ENCODE assay signal across 8 cellular contexts in genomic region chr10:75234017-75234682, GRCh38. TPM values are rescaled to one million over a fixed set of nuclear protein-coding genes. Genes with fewer than 3 reads are reported as not detected.
A peak's percentile ranks its signal among the peaks of the same experiment; 100 is the strongest.
DNase-seq lines count a peak whose midpoint lies in the region; ATAC-seq and TF ChIP-seq lines count a peak whose summit lies in the region.

No MANE protein-coding gene starts in this region.

- peak; percentile 97 to 99 (median 97) for DNase-seq in CD4-positive, alpha-beta memory T cell
- DNase-seq in GM20000 (ENCODE audit: low spot score) (peak; percentile 98), HT1080 (ENCODE audit: low read depth) (peak; percentile 41), OCI-LY7 (ENCODE audit: low spot score) (peak; percentile 94)
- DNase-seq in activated T-cell treated with anti-CD3 and anti-CD28 coated beads, Interleukin-2, amount 50 U/mL, for 4 hours = peak; percentile 99
- DNase-seq in stimulated activated CD8-positive, alpha-beta memory T cell treated with anti-CD3 and anti-CD28 coated beads, Interleukin-7, amount 100 ng/mL, for 1 hour (ENCODE audit: low read depth in 2 of 2) = peak; percentile 96 to 99

- H3K27me3 ChIP-seq in CD4-positive, alpha-beta memory T cell (ENCODE audit: insufficient read depth, low read length) = no peaks in the 10 kb centered on the region
- H3K27me3 ChIP-seq in esophagus (ENCODE audit: control insufficient read depth in 1 of 2, insufficient read depth in 2 of 2, low read length in 2 of 2) = no peaks in the 10 kb centered on the region
- no peaks in the 10 kb centered on the region for H3K27me3 ChIP-seq in muscle layer of duodenum (ENCODE audit: low read depth, low read length)

- no peaks in the 10 kb centered on the region for H3K27me3 Mint-ChIP-seq in CD4-positive, alpha-beta memory T cell
- H3K27me3 Mint-ChIP-seq in activated T-cell treated with anti-CD3 and anti-CD28 coated beads, Interleukin-2, amount 50 U/mL, for 4 hours (ENCODE audit: low read depth) = no peaks in the 10 kb centered on the region

- H3K4me1 Mint-ChIP-seq in CD4-positive, alpha-beta memory T cell = peaks cover 8 to 40% (median 21%) of the 10 kb centered on the region in 4 donors
- peaks cover 29% of the 10 kb centered on the region for H3K4me1 Mint-ChIP-seq in activated T-cell treated with anti-CD3 and anti-CD28 coated beads, Interleukin-2, amount 50 U/mL, for 4 hours (ENCODE audit: low read depth)

- POLR2A ChIA-PET in CD4-positive, alpha-beta memory T cell (lab: Charles Lee; ENCODE audit: partially characterized antibody) = interaction anchor here (0.9 to 15.2 kb wide), 11 partner anchors 7 to 1083 kb away, joined by 3 to 284 read pairs (median 4); partner anchors contain the start of genes ADK, SAMD8 and VDAC2
- POLR2A ChIA-PET in OCI-LY7 (lab: Charles Lee) = interaction anchor here (0.6 to 3.7 kb wide), 8 partner anchors 10 to 499 kb away, joined by 3 to 20 read pairs (median 4); partner anchors contain the start of gene VDAC2

- H3K27ac Mint-ChIP-seq in CD4-positive, alpha-beta memory T cell = peak overlapping the region; percentile 86 to 95 (median 91)

- no peaks in the 10 kb centered on the region for H3K9me2 ChIP-seq in OCI-LY7 (ENCODE audit: insufficient read depth, low read length)

- peak overlapping the region; percentile 92 for H3K4me2 ChIP-seq in OCI-LY7 (ENCODE audit: low read length)

- H3K9me3 ChIP-seq in CD4-positive, alpha-beta memory T cell (ENCODE audit: control insufficient read depth in 1 of 2, low read length in 2 of 2) = no peaks in the 10 kb centered on the region
- no peaks in the 10 kb centered on the region for H3K9me3 ChIP-seq in OCI-LY7 (ENCODE audit: low read length)
- H3K9me3 ChIP-seq in esophagus (ENCODE audit: control insufficient read depth in 2 of 2, insufficient read depth in 1 of 2, low read depth in 1 of 2, low read length in 1 of 2) = no peaks in the 10 kb centered on the region
- H3K9me3 ChIP-seq in muscle layer of duodenum (ENCODE audit: control insufficient read depth in 1 of 2, low read length in 2 of 2) = no peaks in the 10 kb centered on the region

- peak overlapping the region; percentile 78 for H2AFZ ChIP-seq in OCI-LY7 (ENCODE audit: low read length)

- WGBS in esophagus, 2 donors = 5 to 7% methylated on average over 48 of the region's 48 CpGs

- peak overlapping the region; percentile 68 for H3K27ac ChIP-seq in CD4-positive, alpha-beta memory T cell (ENCODE audit: low read depth, low read length)
- peak overlapping the region; percentile 77 for H3K27ac ChIP-seq in OCI-LY7 (ENCODE audit: low read depth, low read length, poor library complexity, severe bottlenecking)
- H3K27ac ChIP-seq in esophagus (ENCODE audit: low read depth in 2 of 2, low read length in 1 of 2) = peak overlapping the region; percentile 97 to 98
- peak overlapping the region; percentile 23 for H3K27ac ChIP-seq in muscle layer of duodenum (ENCODE audit: low read length)

- no TSS peak for BruUV-seq in OCI-LY7 (replicated peaks; lab: Mats Ljungman, UMichigan)

- H3K79me2 ChIP-seq in OCI-LY7 (ENCODE audit: insufficient read depth, low read depth, low read length) = peaks cover 7% of the 10 kb centered on the region; the same call in 1 of the 2 replicates

- no peaks in the 10 kb centered on the region for H3K9me3 Mint-ChIP-seq in CD4-positive, alpha-beta memory T cell
- no peaks in the 10 kb centered on the region for H3K9me3 Mint-ChIP-seq in activated T-cell treated with anti-CD3 and anti-CD28 coated beads, Interleukin-2, amount 50 U/mL, for 4 hours

- H3K4me1 ChIP-seq in CD4-positive, alpha-beta memory T cell (ENCODE audit: insufficient read depth, low read length) = peaks cover 18% of the 10 kb centered on the region
- H3K4me1 ChIP-seq in OCI-LY7 (ENCODE audit: insufficient read depth, low read length, poor library complexity, severe bottlenecking) (peaks cover 19% of the 10 kb centered on the region), esophagus (ENCODE audit: control insufficient read depth in 2 of 2, insufficient read depth in 2 of 2, low read length in 1 of 2) (peaks cover 0 to 3% of the 10 kb centered on the region in 2 donors), muscle layer of duodenum (ENCODE audit: control insufficient read depth in 1 of 2, insufficient read depth in 2 of 2, low read length in 2 of 2) (peaks cover 0 to 12% of the 10 kb centered on the region in 2 donors)

- no peak for TF ChIP-seq CTCF in GM20000 (IDR thresholded peaks at IDR 0.05; ENCODE audit: extremely low read depth, missing control alignments)
- TF ChIP-seq CTCF in OCI-LY7 (conservative IDR thresholded peaks at IDR 0.05; ENCODE audit: low read length) = no peak

- peaks cover 15% of the 10 kb centered on the region for H3K36me3 ChIP-seq in CD4-positive, alpha-beta memory T cell (ENCODE audit: insufficient read depth, low read length)
- H3K36me3 ChIP-seq in OCI-LY7 (ENCODE audit: insufficient read depth, low read length) (peaks cover 46% of the 10 kb centered on the region), esophagus (ENCODE audit: control insufficient read depth in 2 of 2, insufficient read depth in 2 of 2, low read length in 1 of 2) (peaks cover 0 to 15% of the 10 kb centered on the region in 2 donors), muscle layer of duodenum (ENCODE audit: control insufficient read depth in 1 of 2, insufficient read depth in 2 of 2, low read length in 2 of 2) (peaks cover 21 to 25% of the 10 kb centered on the region in 2 donors)

- intact Hi-C loops in CD4-positive, alpha-beta memory T cell (cut with micrococcal nuclease) = loop anchor here (1.0 to 10.0 kb wide), 6 partner anchors 24 to 1449 kb away; partner anchors contain the start of genes CHCHD1, KAT6B, SAMD8 and VDAC2
- intact Hi-C loops in OCI-LY7 (cut with micrococcal nuclease; ENCODE audit: unreplicated experiment) = loop anchor here (1.0 to 10.0 kb wide), 3 partner anchors 24 to 408 kb away; partner anchors contain the start of genes KAT6B and VDAC2

- H3K4me3 Mint-ChIP-seq in CD4-positive, alpha-beta memory T cell = peak overlapping the region; percentile 77 to 87 (median 82)
- H3K4me3 Mint-ChIP-seq in activated T-cell treated with anti-CD3 and anti-CD28 coated beads, Interleukin-2, amount 50 U/mL, for 4 hours = peak overlapping the region; percentile 79

- peak; percentile 71 to 74 for ATAC-seq in activated T-cell treated with anti-CD3 and anti-CD28 coated beads, Interleukin-2, amount 50 U/mL, for 4 hours

- peak overlapping the region; percentile 52 to 68 for H3K4me3 ChIP-seq in CD4-positive, alpha-beta memory T cell (ENCODE audit: low read length in 2 of 2)
- H3K4me3 ChIP-seq in OCI-LY7 (ENCODE audit: low read depth, low read length, poor library complexity, severe bottlenecking) (peak overlapping the region; percentile 80), esophagus (ENCODE audit: low read depth in 1 of 2, low read length in 2 of 2) (peak overlapping the region; percentile 64 to 77), muscle layer of duodenum (ENCODE audit: low read depth in 1 of 2, low read length in 2 of 2) (peak overlapping the region; percentile 65 to 90)

- CTCF ChIA-PET in CD4-positive, alpha-beta memory T cell (lab: Charles Lee; ENCODE audit: partially characterized antibody) = interaction anchor here (1.0 to 17.8 kb wide), 12 partner anchors 10 to 990 kb away, joined by 3 to 399 read pairs (median 7); partner anchors contain the start of genes SAMD8 and VDAC2
- CTCF ChIA-PET in OCI-LY7 (lab: Charles Lee; ENCODE audit: unreplicated experiment) = interaction anchor here (0.6 to 1.7 kb wide), 3 partner anchors 23 to 203 kb away, joined by 3 to 9 read pairs (median 4); no protein-coding TSS in a partner anchor

- peaks cover 7% of the 10 kb centered on the region; the same call in 1 of the 2 replicates for H4K20me1 ChIP-seq in OCI-LY7 (ENCODE audit: insufficient read depth, low read length)

- peaks cover 12 to 34% of the 10 kb centered on the region in 2 donors for H3K36me3 Mint-ChIP-seq in CD4-positive, alpha-beta memory T cell
- H3K36me3 Mint-ChIP-seq in activated T-cell treated with anti-CD3 and anti-CD28 coated beads, Interleukin-2, amount 50 U/mL, for 4 hours (ENCODE audit: insufficient read depth) = peaks cover 25% of the 10 kb centered on the region

RNA-seq across cellular contexts. Expression of gene COMTD1, which starts 1.6 kb away (rescaled TPM):
- 10 to 100 TPM; 12.7 to 15.4 TPM for total RNA-seq in CD4-positive, alpha-beta memory T cell
- polyA plus RNA-seq in CD4-positive, alpha-beta memory T cell = 10 to 100 TPM; 22.3 TPM
- total RNA-seq in HT1080 (2014; rRNA removed; shearing (Covaris generic)) = 30.1 and 30.4 TPM in 2 replicates
- polyA plus RNA-seq in HT1080 (2015; cell fraction: cytosol; rRNA removed) = 16.4 and 19.4 TPM in 2 replicates
- polyA plus RNA-seq in HT1080 (2015; cell fraction: nucleus; rRNA removed) = 21.4 and 35.8 TPM in 2 replicates
- total RNA-seq in OCI-LY7 (2014; rRNA removed; shearing (Covaris generic)) = 20.7 and 37.7 TPM in 2 replicates
- total RNA-seq in OCI-LY7 (2022) = 37.6 and 47.2 TPM in 2 replicates
- 10 to 100 TPM; 30.0 to 35.1 (median 30.4) TPM for total RNA-seq in activated T-cell treated with anti-CD3 and anti-CD28 coated beads, Interleukin-2, amount 50 U/mL, for 4 hours
- polyA plus RNA-seq in esophagus = 100 to 1,000 TPM; 153 to 185 TPM

RNA-seq across cellular contexts. Expression of gene VDAC2, which starts 23.6 kb away (rescaled TPM):
- total RNA-seq in CD4-positive, alpha-beta memory T cell = 10 to 100 TPM; 76.9 to 79.0 TPM
- 100 to 1,000 TPM; 149 to 192 TPM for polyA plus RNA-seq in CD4-positive, alpha-beta memory T cell
- total RNA-seq in HT1080 (2014; rRNA removed; shearing (Covaris generic)) = 179 and 199 TPM in 2 replicates
- polyA plus RNA-seq in HT1080 (2015; cell fraction: cytosol; rRNA removed) = 258 and 276 TPM in 2 replicates
- polyA plus RNA-seq in HT1080 (2015; cell fraction: nucleus; rRNA removed) = 182 and 231 TPM in 2 replicates
- 77.8 and 81.4 TPM in 2 replicates for total RNA-seq in OCI-LY7 (2014; rRNA removed; shearing (Covaris generic))
- 148 and 182 TPM in 2 replicates for total RNA-seq in OCI-LY7 (2022)
- 100 to 1,000 TPM; 269 to 284 (median 271) TPM for total RNA-seq in activated T-cell treated with anti-CD3 and anti-CD28 coated beads, Interleukin-2, amount 50 U/mL, for 4 hours
- polyA plus RNA-seq in esophagus = 100 to 1,000 TPM; 268 to 282 TPM

Comparison
In these comparisons a context has a peak if more than half of its experiments do, and no peak if none do; other contexts are left out.
1. Peak in every context shown above with its lines: DNase-seq, ATAC-seq, H3K4me3 ChIP-seq and H3K27ac ChIP-seq.
2. DNase-seq: peak in every context shown above with its lines; median percentile 99 in activated T-cell treated with anti-CD3 and anti-CD28 coated beads, Interleukin-2, amount 50 U/mL, for 4 hours; 98 in GM20000; 98 in stimulated activated CD8-positive, alpha-beta memory T cell treated with anti-CD3 and anti-CD28 coated beads, Interleukin-7, amount 100 ng/mL, for 1 hour; 97 in CD4-positive, alpha-beta memory T cell; 94 in OCI-LY7; 41 in HT1080.
3. H3K27ac ChIP-seq: peak in every context shown above with its lines; median percentile 98 in esophagus; 77 in OCI-LY7; 68 in CD4-positive, alpha-beta memory T cell; 23 in muscle layer of duodenum.